Comparison of ENCODE assay signal across 1 cellular context in the genomic region with DNA sequence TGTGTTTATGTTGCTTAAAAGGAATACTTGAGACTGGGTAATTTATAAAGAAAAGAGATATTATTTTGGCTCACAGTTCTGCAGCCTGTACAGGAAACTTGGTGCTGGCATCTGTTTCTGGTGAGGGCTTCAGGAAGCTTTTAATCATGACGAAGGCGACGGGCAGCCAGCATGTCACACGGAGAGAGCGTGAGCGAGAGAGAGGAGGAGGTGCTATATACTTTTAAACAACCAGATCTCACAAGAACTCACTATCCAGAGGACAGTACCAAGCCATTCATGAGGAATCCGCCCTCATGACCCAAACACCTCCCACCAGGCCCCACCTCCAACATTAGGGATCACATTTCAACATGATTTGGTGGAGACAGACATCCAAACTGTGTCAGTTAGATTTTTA.
TF ChIP-seq lines count a peak whose summit lies in the region.

No MANE protein-coding gene starts in this region.

TF ChIP-seq in H1, 55 proteins besides CTCF, POLR2A, EP300 and RAD21 (continued from another document):
- TF ChIP-seq FOSL1 (IDR thresholded peaks at IDR 0.05; ENCODE audit: insufficient read depth, low read depth, low read length) (no peak), CHD2 (IDR thresholded peaks at IDR 0.05; ENCODE audit: low read length) (no peak), ATF2 (IDR thresholded peaks at IDR 0.05; ENCODE audit: low read length) (no peak), CREB1 (IDR thresholded peaks at IDR 0.05) (no peak), BACH1 (IDR thresholded peaks at IDR 0.05; ENCODE audit: low read length) (no peak), NANOG (IDR thresholded peaks at IDR 0.05; ENCODE audit: insufficient read depth, low read depth, low read length, poor library complexity, severe bottlenecking) (no peak), SP4 (IDR thresholded peaks at IDR 0.05; ENCODE audit: low read length) (no peak), ZNF274 (IDR thresholded peaks at IDR 0.05; ENCODE audit: borderline replicate concordance, extremely low read depth, low read length) (no peak), CBX8 (IDR thresholded peaks at IDR 0.05; ENCODE audit: borderline replicate concordance, low read depth, low read length) (no peak), CHD1 (IDR thresholded peaks at IDR 0.05; ENCODE audit: low read depth, low read length) (no peak), RFX5 (IDR thresholded peaks at IDR 0.05; ENCODE audit: borderline replicate concordance, low read depth, low read length) (no peak)
